ENCODE assay signal across 29 cellular contexts in the genomic region with DNA sequence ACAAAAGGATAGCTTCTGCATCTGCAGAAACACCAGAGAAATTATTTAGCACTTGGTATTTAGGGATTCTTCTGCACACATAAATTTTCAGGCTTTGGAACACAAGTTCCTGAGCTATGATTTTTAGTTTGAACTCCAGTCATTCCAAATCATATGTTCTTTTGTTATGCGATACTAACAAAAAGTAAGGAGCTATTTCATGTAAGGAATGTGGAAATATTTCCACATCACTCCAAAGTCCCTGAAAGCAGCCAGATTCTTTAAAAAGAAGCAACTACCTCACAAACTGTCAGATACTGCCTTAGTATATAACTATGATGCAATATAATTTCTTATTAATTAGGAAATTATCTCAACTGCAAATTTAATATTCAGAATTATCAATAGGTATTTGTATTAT.
"Had no signal": no experiment of that assay in that cellular context is flagged by ENCODE, and none has a peak within 500 bp of the region (broad histone marks: within the 10 kb centered on the region; RNA-seq: fewer than 3 reads in every experiment).

No MANE protein-coding gene starts in this region.

- ATAC-seq: activated naive CD8-positive, alpha-beta T cell treated with anti-CD3 and anti-CD28 coated beads, Interleukin-2, amount 50 U/mL, for 24 hours; natural killer cell; sciatic nerve; stimulated activated effector memory CD8-positive, alpha-beta T cell treated with anti-CD3 and anti-CD28 coated beads, Interleukin-12 subunit alpha, Interleukin-12 subunit beta, amount 100 ng/mL, for 72 hours; WTC11 had no signal

- H3K27ac Mint-ChIP-seq: activated CD4-positive, alpha-beta memory T cell treated with anti-CD3 and anti-CD28 coated beads, Interleukin-2, amount 10 ng/mL, durations not matched to agents 7 days and 5 days; activated CD4-positive, alpha-beta T cell treated with anti-CD3 and anti-CD28 coated beads, Interleukin-2, amount 10 ng/mL, durations not matched to agents 7 days and 5 days; activated naive CD8-positive, alpha-beta T cell treated with anti-CD3 and anti-CD28 coated beads, Interleukin-2, amount 50 U/mL, for 24 hours; activated T-cell treated with anti-CD3 and anti-CD28 coated beads, Interleukin-2, amount 50 U/mL, for 24 hours; natural killer cell; neural progenitor cell; stimulated activated effector memory CD8-positive, alpha-beta T cell treated with anti-CD3 and anti-CD28 coated beads, Interleukin-12 subunit alpha, Interleukin-12 subunit beta, amount 100 ng/mL, for 72 hours; stimulated activated naive CD8-positive, alpha-beta T cell treated with anti-CD3 and anti-CD28 coated beads, Interleukin-15, Interleukin-2, amounts not matched to agents 100 ng/mL and 50 ng/mL, for 24 hours; type B pancreatic cell; WTC11 had no signal

- H3K9ac ChIP-seq: neural progenitor cell had no signal

- H3K9me3 Mint-ChIP-seq: activated CD4-positive, alpha-beta memory T cell treated with anti-CD3 and anti-CD28 coated beads, Interleukin-2, amount 10 ng/mL, durations not matched to agents 7 days and 5 days; activated CD4-positive, alpha-beta T cell treated with anti-CD3 and anti-CD28 coated beads, Interleukin-2, amount 10 ng/mL, durations not matched to agents 7 days and 5 days; activated naive CD8-positive, alpha-beta T cell treated with anti-CD3 and anti-CD28 coated beads, Interleukin-2, amount 50 U/mL, for 24 hours; activated T-cell treated with anti-CD3 and anti-CD28 coated beads, Interleukin-2, amount 50 U/mL, for 24 hours; central memory CD8-positive, alpha-beta T cell; natural killer cell; neural progenitor cell; stimulated activated effector memory CD8-positive, alpha-beta T cell treated with anti-CD3 and anti-CD28 coated beads, Interleukin-12 subunit alpha, Interleukin-12 subunit beta, amount 100 ng/mL, for 72 hours; stimulated activated naive CD8-positive, alpha-beta T cell treated with anti-CD3 and anti-CD28 coated beads, Interleukin-15, Interleukin-2, amounts not matched to agents 100 ng/mL and 50 ng/mL, for 24 hours; type B pancreatic cell; WTC11 had no signal

- H3K27me3 ChIP-seq: dorsolateral prefrontal cortex, neural progenitor cell, uterus had no signal

- H3K27me3 Mint-ChIP-seq: activated CD4-positive, alpha-beta memory T cell treated with anti-CD3 and anti-CD28 coated beads, Interleukin-2, amount 10 ng/mL, durations not matched to agents 7 days and 5 days; activated CD4-positive, alpha-beta T cell treated with anti-CD3 and anti-CD28 coated beads, Interleukin-2, amount 10 ng/mL, durations not matched to agents 7 days and 5 days; activated naive CD8-positive, alpha-beta T cell treated with anti-CD3 and anti-CD28 coated beads, Interleukin-2, amount 50 U/mL, for 24 hours; activated T-cell treated with anti-CD3 and anti-CD28 coated beads, Interleukin-2, amount 50 U/mL, for 24 hours; central memory CD8-positive, alpha-beta T cell; stimulated activated naive CD8-positive, alpha-beta T cell treated with anti-CD3 and anti-CD28 coated beads, Interleukin-15, Interleukin-2, amounts not matched to agents 100 ng/mL and 50 ng/mL, for 24 hours; type B pancreatic cell had no signal

- H3K4me1 Mint-ChIP-seq: activated CD4-positive, alpha-beta T cell treated with anti-CD3 and anti-CD28 coated beads, Interleukin-2, amount 10 ng/mL, durations not matched to agents 7 days and 5 days; activated naive CD8-positive, alpha-beta T cell treated with anti-CD3 and anti-CD28 coated beads, Interleukin-2, amount 50 U/mL, for 24 hours; neural progenitor cell; stimulated activated effector memory CD8-positive, alpha-beta T cell treated with anti-CD3 and anti-CD28 coated beads, Interleukin-12 subunit alpha, Interleukin-12 subunit beta, amount 100 ng/mL, for 72 hours; WTC11 had no signal

- H3K27ac ChIP-seq: dorsolateral prefrontal cortex, left ventricle myocardium inferior, neural progenitor cell, uterus had no signal

- H3K36me3 ChIP-seq: left ventricle myocardium inferior, neural progenitor cell, uterus had no signal

- H3K4me1 ChIP-seq: left ventricle myocardium inferior, neural progenitor cell, uterus had no signal

- H3K4me3 ChIP-seq: dorsolateral prefrontal cortex, left ventricle myocardium inferior, lung, neural progenitor cell, uterus had no signal

- H3K4me3 Mint-ChIP-seq: activated CD4-positive, alpha-beta memory T cell treated with anti-CD3 and anti-CD28 coated beads, Interleukin-2, amount 10 ng/mL, durations not matched to agents 7 days and 5 days; activated CD4-positive, alpha-beta T cell treated with anti-CD3 and anti-CD28 coated beads, Interleukin-2, amount 10 ng/mL, durations not matched to agents 7 days and 5 days; activated naive CD8-positive, alpha-beta T cell treated with anti-CD3 and anti-CD28 coated beads, Interleukin-2, amount 50 U/mL, for 24 hours; activated T-cell treated with anti-CD3 and anti-CD28 coated beads, Interleukin-2, amount 50 U/mL, for 24 hours; central memory CD8-positive, alpha-beta T cell; natural killer cell; neural progenitor cell; stimulated activated effector memory CD8-positive, alpha-beta T cell treated with anti-CD3 and anti-CD28 coated beads, Interleukin-12 subunit alpha, Interleukin-12 subunit beta, amount 100 ng/mL, for 72 hours; stimulated activated naive CD8-positive, alpha-beta T cell treated with anti-CD3 and anti-CD28 coated beads, Interleukin-15, Interleukin-2, amounts not matched to agents 100 ng/mL and 50 ng/mL, for 24 hours; type B pancreatic cell; WTC11 had no signal

- H3K36me3 Mint-ChIP-seq: natural killer cell, neural progenitor cell, WTC11 had no signal

- DNase-seq: activated CD4-positive, alpha-beta memory T cell treated with anti-CD3 and anti-CD28 coated beads, Interleukin-2, amount 10 ng/mL, durations not matched to agents 7 days and 5 days; activated CD4-positive, alpha-beta T cell treated with anti-CD3 and anti-CD28 coated beads for 1 hour; activated CD4-positive, alpha-beta T cell treated with anti-CD3 and anti-CD28 coated beads, Interleukin-2, amount 10 ng/mL, durations not matched to agents 7 days and 5 days; activated CD8-positive, alpha-beta memory T cell treated with anti-CD3 and anti-CD28 coated beads, Interleukin-2, amount 50 U/mL, for 48 hours; activated gamma-delta T cell; activated naive CD4-positive, alpha-beta T cell treated with anti-CD3 and anti-CD28 coated beads, Interleukin-2, amount 50 U/mL, for 16 hours; activated naive CD8-positive, alpha-beta T cell treated with anti-CD3 and anti-CD28 coated beads, Interleukin-2, amount 50 U/mL, for 24 hours; activated T-cell treated with anti-CD3 and anti-CD28 coated beads, Interleukin-2, amount 50 U/mL, for 24 hours; anterior cingulate cortex; dorsolateral prefrontal cortex; effector memory CD4-positive, alpha-beta T cell; foreskin melanocyte; islet precursor cell; left ventricle myocardium inferior; mesendoderm; natural killer cell; occipital lobe; small intestine; stimulated activated CD4-positive, alpha-beta T cell treated with anti-CD3 and anti-CD28 coated beads, Interleukin-4, amount 100 ng/mL, for 24 hours; T-helper 2 cell; uterus had no signal

- H3K9me3 ChIP-seq: left ventricle myocardium inferior, uterus had no signal
